ENCODE assay signal across 10 cellular contexts in genomic region chr19:18788782-18789421, GRCh38. TPM values are rescaled to one million over a fixed set of nuclear protein-coding genes. Genes with fewer than 3 reads are reported as not detected.
DNase-seq lines count a peak whose midpoint lies in the region; ATAC-seq, FAIRE-seq and TF ChIP-seq lines count a peak whose summit lies in the region.
"Had no signal": no experiment of that assay in that cellular context is flagged by ENCODE, and none has a peak within 500 bp of the region (broad histone marks: within the 10 kb centered on the region; RNA-seq: fewer than 3 reads in every experiment).

No MANE protein-coding gene starts in this region.

- peak overlapping the region; percentile 48; the same call in 1 of the 2 replicates for H3K9ac ChIP-seq in ES-I3 (ENCODE audit: low read depth, low read length)

- CTCF ChIA-PET in A549 (lab: Yijun Ruan, JAX): interaction anchor here (0.6 to 1.2 kb wide), 2 partner anchors 55 to 58 kb away, joined by 3 to 5 read pairs; no protein-coding TSS in a partner anchor

- H3K27ac ChIP-seq in A549: no peak overlapping the region
- H3K27ac ChIP-seq: uterus had no signal

- H3K9me3 ChIP-seq in A549: no peaks in the 10 kb centered on the region
- no peaks in the 10 kb centered on the region for H3K9me3 ChIP-seq in ES-I3 (ENCODE audit: control insufficient read depth, insufficient read depth, low read length)
- H3K9me3 ChIP-seq: uterus had no signal

- ATAC-seq in A549: no peak
- ATAC-seq in activated naive CD8-positive, alpha-beta T cell treated with anti-CD3 and anti-CD28 coated beads, Interleukin-2, amount 10 ng/mL, durations not matched to agents 7 days and 5 days (ENCODE audit: low read depth): no peak
- no peak for ATAC-seq in memory B cell (ENCODE audit: low read depth)
- no peak for ATAC-seq in HG03565 (IDR thresholded peaks at IDR 0.05; ENCODE audit: unreplicated experiment)

- TF ChIP-seq RAD21 in A549 (conservative IDR thresholded peaks at IDR 0.05 in 1 of 2, IDR thresholded peaks at IDR 0.05 in 1 of 2): no peak

- TF ChIP-seq POLR2A in A549 (IDR thresholded peaks at IDR 0.05; ENCODE audit: low read length): no peak

- peak overlapping the region; percentile 52 for H3K4me3 Mint-ChIP-seq in activated naive CD8-positive, alpha-beta T cell treated with anti-CD3 and anti-CD28 coated beads, Interleukin-2, amount 10 ng/mL, durations not matched to agents 7 days and 5 days
- peak overlapping the region; percentile 92 for H3K4me3 Mint-ChIP-seq in memory B cell

- POLR2A ChIA-PET in A549 (lab: Yijun Ruan, JAX): no interaction called here
- POLR2A ChIA-PET in activated naive CD8-positive, alpha-beta T cell treated with anti-CD3 and anti-CD28 coated beads, Interleukin-2, amount 10 ng/mL, durations not matched to agents 7 days and 5 days (lab: Charles Lee): no interaction called here

- H3K27me3 Mint-ChIP-seq in activated naive CD8-positive, alpha-beta T cell treated with anti-CD3 and anti-CD28 coated beads, Interleukin-2, amount 10 ng/mL, durations not matched to agents 7 days and 5 days: peaks cover 76% of the 10 kb centered on the region
- peaks cover 47% of the 10 kb centered on the region for H3K27me3 Mint-ChIP-seq in memory B cell

- H3K4me3 ChIP-seq in A549: peak overlapping the region; percentile 31; the same call in 2 of the 3 replicates
- H3K4me3 ChIP-seq: uterus had no signal

- peaks cover 6% of the 10 kb centered on the region for H3K36me3 Mint-ChIP-seq in activated naive CD8-positive, alpha-beta T cell treated with anti-CD3 and anti-CD28 coated beads, Interleukin-2, amount 10 ng/mL, durations not matched to agents 7 days and 5 days
- peaks cover 1% of the 10 kb centered on the region for H3K36me3 Mint-ChIP-seq in memory B cell

- H3K36me3 ChIP-seq in ES-I3 (ENCODE audit: insufficient read depth, low read length): no peaks in the 10 kb centered on the region
- H3K36me3 ChIP-seq: uterus had no signal

- peak overlapping the region; percentile 79 for H3K4me2 ChIP-seq in A549

- peak overlapping the region; percentile 77 for H3K27ac Mint-ChIP-seq in activated naive CD8-positive, alpha-beta T cell treated with anti-CD3 and anti-CD28 coated beads, Interleukin-2, amount 10 ng/mL, durations not matched to agents 7 days and 5 days
- peak overlapping the region; percentile 33 for H3K27ac Mint-ChIP-seq in memory B cell

- peaks cover 19% of the 10 kb centered on the region for H3K4me1 Mint-ChIP-seq in activated naive CD8-positive, alpha-beta T cell treated with anti-CD3 and anti-CD28 coated beads, Interleukin-2, amount 10 ng/mL, durations not matched to agents 7 days and 5 days
- H3K4me1 Mint-ChIP-seq in memory B cell: peaks cover 33% of the 10 kb centered on the region

- H3K4me1 ChIP-seq in A549 (peaks cover 23% of the 10 kb centered on the region; the same call in 2 of the 3 replicates), ES-I3 (ENCODE audit: insufficient read depth, low read length) (no peaks in the 10 kb centered on the region; the same call in 1 of the 2 replicates)

- TF ChIP-seq EP300 in A549 (IDR thresholded peaks at IDR 0.05): no peak

- no peak for FAIRE-seq in A549 (lab: Jason Lieb, UNC)

- WGBS in A549 (ENCODE audit: missing lambda C conversion rate): 6% methylated on average over 19 of the region's 36 CpGs

- DNase-seq in A549 (ENCODE audit: low read depth in 1 of 2, low spot score in 1 of 2): no peak
- no peak for DNase-seq in activated naive CD8-positive, alpha-beta T cell treated with anti-CD3 and anti-CD28 coated beads, Interleukin-2, amount 10 ng/mL, durations not matched to agents 7 days and 5 days
- no peak for DNase-seq in memory B cell (ENCODE audit: low spot score in 2 of 2)
- DNase-seq in OCI-M1 (lab: John Stamatoyannopoulos, UW): no peak
- DNase-seq in AG20443 (ENCODE audit: low spot score): no peak
- no peak for DNase-seq in GM03348 (ENCODE audit: low spot score)
- DNase-seq: COR-L47, uterus had no signal

- H3K9me3 Mint-ChIP-seq in activated naive CD8-positive, alpha-beta T cell treated with anti-CD3 and anti-CD28 coated beads, Interleukin-2, amount 10 ng/mL, durations not matched to agents 7 days and 5 days: no peaks in the 10 kb centered on the region
- H3K9me3 Mint-ChIP-seq in memory B cell: no peaks in the 10 kb centered on the region

- TF ChIP-seq CTCF in A549 (IDR thresholded peaks at IDR 0.05): no peak

TF ChIP-seq in A549, 52 proteins besides CTCF, POLR2A, EP300 and RAD21:
- TF ChIP-seq RFX5 (IDR thresholded peaks at IDR 0.05) (no peak), MAZ (IDR thresholded peaks at IDR 0.05; ENCODE audit: borderline replicate concordance, low read depth, low read length) (no peak), POLR2AphosphoS2 (conservative IDR thresholded peaks at IDR 0.05; ENCODE audit: low read length) (no peak), HDAC2 (IDR thresholded peaks at IDR 0.05) (no peak), CBX2 (IDR thresholded peaks at IDR 0.05; ENCODE audit: borderline replicate concordance, low read depth) (no peak), SMC3 (IDR thresholded peaks at IDR 0.05) (no peak), CHD4 (IDR thresholded peaks at IDR 0.05; ENCODE audit: borderline replicate concordance) (no peak)

RNA-seq across cellular contexts. Expression of gene COMP, which starts 2.2 kb away (rescaled TPM):
- polyA plus RNA-seq in A549 (2011; rRNA removed): not detected in 2 replicates
- polyA plus RNA-seq in A549 (2012; cell fraction: cytosol; rRNA removed): 0.03 TPM in 1 of 2 replicates, not detected in the other
- 0.10 TPM in 1 of 2 replicates, not detected in the other for polyA plus RNA-seq in A549 (2012; cell fraction: nucleus; rRNA removed)
- not detected in 3 replicates for polyA plus RNA-seq in A549 (2017; fragmentation: RNase III; extraction: RNeasy Plus Mini Kit Qiagen cat#74134 plus additional on column Dnase treatment)
- polyA minus RNA-seq in A549 (2011; rRNA and poly(A)+ RNA removed): not detected in 2 replicates
- not detected for total RNA-seq in activated naive CD8-positive, alpha-beta T cell treated with anti-CD3 and anti-CD28 coated beads, Interleukin-2, amount 10 ng/mL, durations not matched to agents 7 days and 5 days

RNA-seq across cellular contexts. Expression of gene UPF1, which starts 42.9 kb away (rescaled TPM):
- polyA plus RNA-seq in A549 (2011; rRNA removed): 19.2 and 29.6 TPM in 2 replicates
- 20.0 and 24.8 TPM in 2 replicates for polyA plus RNA-seq in A549 (2012; cell fraction: cytosol; rRNA removed)
- polyA plus RNA-seq in A549 (2012; cell fraction: nucleus; rRNA removed): 90.7 and 95.7 TPM in 2 replicates
- 27.9 to 28.6 TPM (median 28.2 TPM) in 3 replicates for polyA plus RNA-seq in A549 (2017; fragmentation: RNase III; extraction: RNeasy Plus Mini Kit Qiagen cat#74134 plus additional on column Dnase treatment)
- polyA minus RNA-seq in A549 (2011; rRNA and poly(A)+ RNA removed): 45.6 and 52.9 TPM in 2 replicates
- total RNA-seq in activated naive CD8-positive, alpha-beta T cell treated with anti-CD3 and anti-CD28 coated beads, Interleukin-2, amount 10 ng/mL, durations not matched to agents 7 days and 5 days: 10 to 100 TPM; 90.4 to 93.2 TPM
